ENCODE assay signal across 8 cellular contexts in genomic region chr11:506238-506949, GRCh38. TPM values are rescaled to one million over a fixed set of nuclear protein-coding genes. Genes with fewer than 3 reads are reported as not detected.
DNase-seq lines count a peak whose midpoint lies in the region; ATAC-seq and TF ChIP-seq lines count a peak whose summit lies in the region.

No MANE protein-coding gene starts in this region.

- H3K9me3 Mint-ChIP-seq in type B pancreatic cell: no peaks in the 10 kb centered on the region

- H3K9me3 ChIP-seq in heart right ventricle: no peaks in the 10 kb centered on the region

- peak; percentile 64 for DNase-seq in NCI-H1417 treated with DMSO at 0.1 percent for 48 hours (lab: John Stamatoyannopoulos, UW)
- peak; percentile 77 to 88 for DNase-seq in SW 1271 (lab: John Stamatoyannopoulos, UW)
- DNase-seq in heart right ventricle: peak; percentile 98 to 100
- DNase-seq in pons (ENCODE audit: low spot score): peak; percentile 95
- DNase-seq in type B pancreatic cell (ENCODE audit: extremely low spot score, unreplicated experiment): peak; percentile 99

- TF ChIP-seq CTCF in GM12872 (IDR thresholded peaks at IDR 0.05; ENCODE audit: insufficient read depth, low read depth, low read length): 0 out of 3 replicates have a peak, but pooled peaks have one; percentile 9
- peak in 1 of 9 donors; percentile 23 for TF ChIP-seq CTCF in heart right ventricle (IDR thresholded peaks at IDR 0.05)
- TF ChIP-seq CTCF in type B pancreatic cell (conservative IDR thresholded peaks at IDR 0.05): peak; percentile 34

- H3K36me3 Mint-ChIP-seq in type B pancreatic cell: peaks cover 5% of the 10 kb centered on the region

- ATAC-seq in HG02763 (IDR thresholded peaks at IDR 0.05; ENCODE audit: unreplicated experiment) (peak; percentile 73), heart right ventricle (peak; percentile 80 to 92 (median 90))

- 0 to 1% (median 0%) methylated on average over 62 to 63 of the region's 63 CpGs for WGBS in adipose tissue, 3 donors
- 0 to 1% methylated on average over 59 to 63 of the region's 63 CpGs for WGBS in heart right ventricle, 2 donors

- H3K27me3 Mint-ChIP-seq in type B pancreatic cell: no peaks in the 10 kb centered on the region

- peaks cover 24 to 58% (median 51%) of the 10 kb centered on the region in 9 donors for H3K4me1 ChIP-seq in heart right ventricle

- peaks cover 4% of the 10 kb centered on the region for H3K4me1 Mint-ChIP-seq in type B pancreatic cell (ENCODE audit: unreplicated experiment)

- intact Hi-C loops in heart right ventricle (cut with DNase I): loop anchor here in 7 of 10 donors (1.0 to 10.0 kb wide), 10 partner anchors 28 to 302 kb away; partner anchors contain the start of genes PTDSS2 (in 4 of the 7), BET1L (in 1 of the 7), HRAS (in 1 of the 7) and PSMD13 (in 1 of the 7)

- peak overlapping the region; percentile 99 for H3K4me3 Mint-ChIP-seq in type B pancreatic cell

- peak overlapping the region; percentile 99 for H3K27ac ChIP-seq in adipose tissue (ENCODE audit: low read depth, low read length)
- H3K27ac ChIP-seq in heart right ventricle: peak overlapping the region; percentile 95 to 100 (median 99)

- no peaks in the 10 kb centered on the region for H3K27me3 ChIP-seq in heart right ventricle

- peak overlapping the region; percentile 100 for H3K27ac Mint-ChIP-seq in type B pancreatic cell

- peaks cover 0 to 40% (median 3%) of the 10 kb centered on the region in 9 donors for H3K36me3 ChIP-seq in heart right ventricle

- peak overlapping the region; percentile 71 to 98 (median 85) for H3K4me3 ChIP-seq in heart right ventricle

RNA-seq across cellular contexts. Expression of gene RNH1, which starts 0.6 kb away (rescaled TPM):
- 100 to 1,000 TPM in 2 of 3 donors, 10 to 100 TPM in 1; 93.4 to 217 (median 208) TPM for polyA plus RNA-seq in adipose tissue
- 100 to 1,000 TPM; 118 to 221 (median 153) TPM for total RNA-seq in heart right ventricle
- 100 to 1,000 TPM in 1 of 2 donors, 10 to 100 TPM in 1; 37.4 to 189 TPM for polyA plus RNA-seq in heart right ventricle
- 84.5 and 128 TPM in 2 replicates for total RNA-seq in type B pancreatic cell (ENCODE audit: low replicate concordance)

RNA-seq across cellular contexts. Expression of gene HRAS, which starts 29.0 kb away (rescaled TPM):
- 10 to 100 TPM; 34.1 to 76.3 (median 58.1) TPM for polyA plus RNA-seq in adipose tissue
- total RNA-seq in heart right ventricle: 10 to 100 TPM; 44.7 to 61.1 (median 54.5) TPM
- 100 to 1,000 TPM; 107 to 132 TPM for polyA plus RNA-seq in heart right ventricle
- total RNA-seq in type B pancreatic cell (ENCODE audit: low replicate concordance): 54.6 and 63.1 TPM in 2 replicates

RNA-seq across cellular contexts. Expression of gene LRRC56, which starts 30.9 kb away (rescaled TPM):
- polyA plus RNA-seq in adipose tissue (1 to 10 TPM in 2 of 3 donors, under 1 TPM in 1; 0.86 to 1.5 (median 1.4) TPM), heart right ventricle (under 1 TPM; 0.26 to 0.37 TPM)
- total RNA-seq in heart right ventricle (under 1 TPM in 8 of 10 donors, not detected in 2; 0.13 to 0.49 (median 0.19) TPM), type B pancreatic cell (ENCODE audit: low replicate concordance) (1.7 and 1.8 TPM in 2 replicates)

RNA-seq across cellular contexts. Expression of gene LMNTD2, which starts 54.1 kb away (rescaled TPM):
- polyA plus RNA-seq in adipose tissue (1 to 10 TPM; 1.2 to 5.2 (median 1.9) TPM), heart right ventricle (1 to 10 TPM in 1 of 2 donors, under 1 TPM in 1; 0.41 to 1.4 TPM)
- total RNA-seq in heart right ventricle (under 1 TPM in 8 of 10 donors, not detected in 2; 0.30 to 0.72 (median 0.45) TPM), type B pancreatic cell (ENCODE audit: low replicate concordance) (6.7 and 7.2 TPM in 2 replicates)

RNA-seq across cellular contexts. Expression of gene RASSF7, which starts 54.4 kb away (rescaled TPM):
- polyA plus RNA-seq in adipose tissue (10 to 100 TPM in 2 of 3 donors, 1 to 10 TPM in 1; 6.1 to 43.9 (median 11.4) TPM), heart right ventricle (10 to 100 TPM in 1 of 2 donors, 1 to 10 TPM in 1; 6.9 to 14.2 TPM)
- total RNA-seq in heart right ventricle (1 to 10 TPM in 9 of 10 donors, under 1 TPM in 1; 0.96 to 4.0 (median 2.1) TPM), type B pancreatic cell (ENCODE audit: low replicate concordance) (35.7 and 75.8 TPM in 2 replicates)

Comparison
In these comparisons a context has a peak if more than half of its experiments do, and no peak if none do; other contexts are left out.
1. Peak in every context shown above with its lines: DNase-seq, ATAC-seq, H3K4me3 ChIP-seq and H3K27ac ChIP-seq.